ENCODE assay signal across 8 cellular contexts in genomic region chr1:35883681-35884155, GRCh38. TPM values are rescaled to one million over a fixed set of nuclear protein-coding genes. Genes with fewer than 3 reads are reported as not detected.
DNase-seq lines count a peak whose midpoint lies in the region; ATAC-seq and TF ChIP-seq lines count a peak whose summit lies in the region.

No MANE protein-coding gene starts in this region.

- peak overlapping the region; percentile 99 for H3K9ac ChIP-seq in iPS-20b (ENCODE audit: low read depth, low read length)

- no peaks in the 10 kb centered on the region for H3K27me3 Mint-ChIP-seq in T-helper 17 cell

- H3K4me3 Mint-ChIP-seq in T-helper 17 cell = peak overlapping the region; percentile 96

- WGBS in body of pancreas, 2 donors = 0 to 3% methylated on average over 6 to 27 of the region's 32 CpGs

- H3K27me3 ChIP-seq in body of pancreas (no peaks in the 10 kb centered on the region), iPS-20b (ENCODE audit: insufficient read depth, low read length) (no peaks in the 10 kb centered on the region)

- intact Hi-C loops in body of pancreas (cut with DNase I) = no loop called here

- peak overlapping the region; percentile 68 for H3K27ac Mint-ChIP-seq in T-helper 17 cell

- no peak for TF ChIP-seq CTCF in body of pancreas (IDR thresholded peaks at IDR 0.05)

- no peak for TF ChIP-seq POLR2A in body of pancreas (IDR thresholded peaks at IDR 0.05)

- DNase-seq in NCI-H1417 (lab: John Stamatoyannopoulos, UW) (peak; percentile 25 to 81 (median 71)), NCI-H1417 treated with DMSO at 0.1 percent for 48 hours (lab: John Stamatoyannopoulos, UW) (no peak), T-helper 17 cell (peak; percentile 19 to 61 (median 55)), body of pancreas (peak; percentile 45 to 71 (median 63))
- DNase-seq in stimulated activated CD4-positive, alpha-beta T cell treated with anti-CD3 and anti-CD28 coated beads, Interleukin-12 subunit alpha, Interleukin-12 subunit beta, amount 100 ng/mL, for 24 hours (ENCODE audit: low read depth in 2 of 2) = peak; percentile 10 to 36

- H3K27ac ChIP-seq in body of pancreas = peak overlapping the region; percentile 66 to 85 (median 75)
- H3K27ac ChIP-seq in iPS-20b (ENCODE audit: low read length) = peak overlapping the region; percentile 95

- ATAC-seq in T-helper 17 cell = no peak
- peak; percentile 31 for ATAC-seq in body of pancreas
- no peak for ATAC-seq in GM18873 (IDR thresholded peaks at IDR 0.05; ENCODE audit: low FRiP score, unreplicated experiment)

- peak overlapping the region; percentile 87 to 97 for H3K4me3 ChIP-seq in body of pancreas
- H3K4me3 ChIP-seq in iPS-20b (ENCODE audit: low read length) = peak overlapping the region; percentile 99

- H3K36me3 Mint-ChIP-seq in T-helper 17 cell (ENCODE audit: low read depth) = peaks cover 4% of the 10 kb centered on the region

- H3K36me3 ChIP-seq in body of pancreas (replicated peaks in 1 of 2; ENCODE audit: insufficient read depth in 1 of 2, low read depth in 2 of 2) = no peaks in the 10 kb centered on the region
- H3K36me3 ChIP-seq in iPS-20b (ENCODE audit: insufficient read depth, low read depth, low read length) = peaks cover 6% of the 10 kb centered on the region

- no peaks in the 10 kb centered on the region for H3K9me3 ChIP-seq in T-helper 17 cell (ENCODE audit: control insufficient read depth, low read length, poor library complexity, severe bottlenecking)
- H3K9me3 ChIP-seq in body of pancreas = no peaks in the 10 kb centered on the region
- H3K9me3 ChIP-seq in iPS-20b (ENCODE audit: insufficient read depth, low read depth, low read length) = no peaks in the 10 kb centered on the region

- TF ChIP-seq RAD21 in Ishikawa (IDR thresholded peaks at IDR 0.05; ENCODE audit: low read depth) = no peak

- H3K4me1 Mint-ChIP-seq in T-helper 17 cell = peaks cover 40% of the 10 kb centered on the region

- peaks cover 30% of the 10 kb centered on the region for H3K4me1 ChIP-seq in body of pancreas
- H3K4me1 ChIP-seq in iPS-20b (ENCODE audit: insufficient read depth, low read length) = peaks cover 40% of the 10 kb centered on the region

- TF ChIP-seq EP300 in Ishikawa (IDR thresholded peaks at IDR 0.05; ENCODE audit: borderline replicate concordance) = no peak

TF ChIP-seq in Ishikawa, 13 proteins besides CTCF, POLR2A, EP300 and RAD21:
- TF ChIP-seq ZBTB7A (IDR thresholded peaks at IDR 0.05; ENCODE audit: low read depth) (peak; percentile 97), NFIC (IDR thresholded peaks at IDR 0.05) (no peak)
TF ChIP-seq in Ishikawa: peak in this region for 1.

RNA-seq across cellular contexts. Expression of gene AGO1, which starts 0.7 kb away (rescaled TPM):
- total RNA-seq in T-helper 17 cell = 10 to 100 TPM; 23.3 to 25.3 TPM
- 10 to 100 TPM in 1 of 2 donors, 1 to 10 TPM in 1; 5.6 to 13.2 TPM for total RNA-seq in body of pancreas

RNA-seq across cellular contexts. Expression of gene AGO3, which starts 47.2 kb away (rescaled TPM):
- total RNA-seq in T-helper 17 cell (10 to 100 TPM; 30.4 to 33.0 TPM), body of pancreas (10 to 100 TPM; 10.9 to 12.2 TPM)
